8 cellular contexts compared by ENCODE assay signal in the genomic region with DNA sequence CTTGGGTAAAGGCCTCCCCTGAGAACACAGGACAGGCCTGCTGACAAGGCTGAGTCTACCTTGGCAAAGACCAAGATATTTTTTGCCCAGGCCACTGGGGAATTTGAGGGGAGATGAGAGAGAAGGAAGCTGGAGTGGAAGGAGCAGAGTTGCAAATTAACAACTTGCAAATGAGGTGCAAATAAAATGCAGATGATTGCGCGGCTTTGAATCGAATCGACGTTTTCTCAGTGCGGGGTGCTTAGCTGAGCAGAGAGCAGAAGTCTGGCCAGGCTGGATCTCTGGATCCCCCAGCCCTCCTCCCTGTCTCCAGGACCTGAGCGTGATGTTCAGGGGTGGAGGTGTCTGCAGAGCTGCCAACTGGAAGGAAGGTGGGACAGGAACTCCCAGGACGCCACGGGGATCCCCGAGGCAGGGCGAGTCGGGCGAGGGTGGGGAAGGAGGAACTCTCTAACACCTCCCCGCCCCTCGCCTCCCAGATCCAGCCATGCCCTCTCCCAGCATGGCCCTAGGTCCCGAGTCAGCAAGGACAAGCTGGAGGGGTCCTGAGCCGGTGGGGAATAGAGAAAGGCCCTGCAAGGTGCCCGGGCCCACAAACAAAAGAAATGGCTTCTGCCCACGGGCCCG. TPM values are rescaled to one million over a fixed set of nuclear protein-coding genes. Genes with fewer than 3 reads are reported as not detected.
DNase-seq lines count a peak whose midpoint lies in the region; ATAC-seq, FAIRE-seq and TF ChIP-seq lines count a peak whose summit lies in the region.

No MANE protein-coding gene starts in this region.

- no peaks in the 10 kb centered on the region for H3K79me1 ChIP-seq in H1 (ENCODE audit: low read depth, low read length)

- peak overlapping the region; percentile 60 for H3K4me3 ChIP-seq in NT2/D1 (ENCODE audit: insufficient read length, low read depth)
- H3K4me3 ChIP-seq in H1 (ENCODE audit: extremely low read depth in 1 of 4, insufficient read depth in 2 of 4, low read depth in 3 of 4, low read length in 4 of 4): peak overlapping the region; percentile 56 to 82 (median 80)

- peak overlapping the region; percentile 48 for H3K18ac ChIP-seq in H1 (ENCODE audit: extremely low read depth, low read length)

- TF ChIP-seq POLR2A in H1 (IDR thresholded peaks at IDR 0.05; ENCODE audit: control extremely low read depth in 1 of 2, low read depth in 2 of 2, low read length in 2 of 2): no peak

- H3K14ac ChIP-seq in H1 (ENCODE audit: insufficient read length): no peak overlapping the region

- H3K9me3 ChIP-seq in NT2/D1 (ENCODE audit: insufficient read depth, low read length): no peaks in the 10 kb centered on the region
- no peaks in the 10 kb centered on the region for H3K9me3 ChIP-seq in H1 (ENCODE audit: insufficient read depth in 2 of 2, low read depth in 1 of 2, low read length in 1 of 2)

- H3K27ac ChIP-seq in H1 (ENCODE audit: low read depth, low read length): no peak overlapping the region

- no peak overlapping the region for H2BK120ac ChIP-seq in H1 (replicated peaks; ENCODE audit: low read depth, low read length)

- H3K56ac ChIP-seq in H1 (replicated peaks; ENCODE audit: insufficient read length, low read depth, low read length): no peak overlapping the region

- peaks cover 0 to 2% of the 10 kb centered on the region in 2 donors for H3K27me3 Mint-ChIP-seq in natural killer cell (ENCODE audit: low read depth in 2 of 2)

- H3K36me3 Mint-ChIP-seq in natural killer cell: no peaks in the 10 kb centered on the region

- H3K9ac ChIP-seq in NT2/D1 (ENCODE audit: insufficient read length, low read depth) (peak overlapping the region; percentile 73), H1 (replicated peaks in 1 of 4; ENCODE audit: extremely low read depth in 1 of 4, low read depth in 3 of 4, low read length in 3 of 4) (peak overlapping the region in 3 of 4 experiments; percentile 38 to 65 (median 46); a peak in 6 of 7 replicates)

- H2AK5ac ChIP-seq in H1 (ENCODE audit: low read depth, low read length): 0 out of 2 replicates have a peak overlapping the region, but pooled peaks have one; percentile 24

- H3K27me3 ChIP-seq in NT2/D1 (ENCODE audit: insufficient read depth, insufficient read length) (peaks cover 40% of the 10 kb centered on the region), H1 (replicated peaks in 1 of 4; ENCODE audit: control insufficient read depth in 3 of 4, extremely low read depth in 1 of 4, insufficient read depth in 3 of 4, low read length in 3 of 4) (no peaks in the 10 kb centered on the region; a peak in 1 of 7 replicates)

- H3K23me2 ChIP-seq in H1 (ENCODE audit: low read depth, low read length): peaks cover 9% of the 10 kb centered on the region

- H2BK5ac ChIP-seq in H1 (ENCODE audit: low read depth, low read length): peak overlapping the region; percentile 60; the same call in 1 of the 2 replicates

- 0 out of 2 replicates have a peak overlapping the region, but pooled peaks have one; percentile 50 for H2BK12ac ChIP-seq in H1 (ENCODE audit: low read depth, low read length)

- H3K4me1 Mint-ChIP-seq in natural killer cell: peaks cover 18 to 45% of the 10 kb centered on the region in 2 donors

- TF ChIP-seq RAD21 in H1 (IDR thresholded peaks at IDR 0.05 in 1 of 2, conservative IDR thresholded peaks at IDR 0.05 in 1 of 2; ENCODE audit: low read depth in 2 of 2, low read length in 2 of 2): no peak

- ATAC-seq in natural killer cell: no peak

- CTCF ChIA-PET in H1 (lab: Charles Lee; ENCODE audit: partially characterized antibody): interaction anchor here (0.6 to 9.6 kb wide), 8 partner anchors 10 to 58 kb away, joined by 3 to 234 read pairs (median 5); partner anchors contain the start of gene PCK2

- POLR2A ChIA-PET in H1 (lab: Charles Lee; ENCODE audit: partially characterized antibody): interaction anchor here (0.7 to 8.0 kb wide), 15 partner anchors 10 to 472 kb away, joined by 3 to 57 read pairs (median 3); partner anchors contain the start of genes DCAF11, JPH4, NRL and PCK2

- H3K4me1 ChIP-seq in NT2/D1 (ENCODE audit: insufficient read depth, insufficient read length) (peaks cover 4% of the 10 kb centered on the region), H1 (replicated peaks in 1 of 4; ENCODE audit: control insufficient read depth in 3 of 4, insufficient read depth in 4 of 4, low read length in 3 of 4) (peaks cover 0 to 10% (median 5%) of the 10 kb centered on the region in 4 experiments; a peak in 5 of 7 replicates)

- no peak overlapping the region for H3K23ac ChIP-seq in H1 (ENCODE audit: insufficient read length)

- H4K20me1 ChIP-seq in H1 (replicated peaks in 1 of 2; ENCODE audit: control insufficient read depth in 1 of 2, insufficient read depth in 2 of 2, low read length in 2 of 2): peaks cover 0 to 2% of the 10 kb centered on the region in 2 experiments

- no peak overlapping the region; the same call in 1 of the 2 replicates for H2AFZ ChIP-seq in H1 (ENCODE audit: low read length)

- TF ChIP-seq EP300 in H1 (IDR thresholded peaks at IDR 0.05; ENCODE audit: borderline replicate concordance in 1 of 2, low read depth in 2 of 2, low read length in 2 of 2): no peak

- H3K36me3 ChIP-seq in NT2/D1 (ENCODE audit: insufficient read depth, insufficient read length, low read length): no peaks in the 10 kb centered on the region
- H3K36me3 ChIP-seq in H1 (ENCODE audit: control insufficient read depth in 2 of 4, insufficient read depth in 4 of 4, low read length in 3 of 4): no peaks in the 10 kb centered on the region

- peak overlapping the region; percentile 88 for H3K4me3 Mint-ChIP-seq in natural killer cell

- no peak overlapping the region for H3K4ac ChIP-seq in H1 (replicated peaks; ENCODE audit: insufficient read length, low read depth, low read length)

- intact Hi-C loops in natural killer cell (cut with micrococcal nuclease): no loop called here

- WGBS in H1 (ENCODE audit: extremely low coverage in 1 of 2, insufficient coverage in 1 of 2, insufficient read length in 1 of 2, insufficient replicate concordance in 2 of 2, low coverage in 1 of 2, low lambda C conversion rate in 2 of 2, missing lambda C conversion rate in 1 of 2), 2 experiments: 9% methylated on average over 20 of the region's 20 CpGs; no CpG with 5 or more reads in 1 of the 2 experiments

- H3K9me3 Mint-ChIP-seq in natural killer cell: no peaks in the 10 kb centered on the region

- no peaks in the 10 kb centered on the region for H3K79me2 ChIP-seq in H1 (ENCODE audit: control insufficient read depth in 1 of 2, insufficient read depth in 2 of 2, low read length in 2 of 2)

- TF ChIP-seq CTCF in H1 (IDR thresholded peaks at IDR 0.05; ENCODE audit: control extremely low read depth in 1 of 3, insufficient read depth in 1 of 3, low read depth in 1 of 3, low read length in 3 of 3) (no peak), natural killer cell (IDR thresholded peaks at IDR 0.05) (no peak)

- H2BK20ac ChIP-seq in H1 (ENCODE audit: low read length): no peak overlapping the region

- DNase-seq in activated naive CD4-positive, alpha-beta T cell treated with Interleukin-2 at 50 U/mL for 16 hours: peak; percentile 11
- DNase-seq in activated naive CD4-positive, alpha-beta T cell treated with anti-CD3 and anti-CD28 coated beads, Interleukin-2, amount 50 U/mL, for 16 hours: no peak
- DNase-seq in NT2/D1 (ENCODE audit: low read depth, low spot score) (no peak), H1 (ENCODE audit: low read depth in 1 of 2, low spot score in 2 of 2) (peak in 1 of 2 experiments; percentile 77), natural killer cell (no peak), NCI-H128 (lab: John Stamatoyannopoulos, UW; ENCODE audit: unreplicated experiment) (no peak), midbrain (lab: John Stamatoyannopoulos, UW) (no peak)
- no peak for DNase-seq in stimulated activated CD4-positive, alpha-beta T cell treated with anti-CD3 and anti-CD28 coated beads, Interleukin-2, amount 100 ng/mL, for 48 hours

- peak overlapping the region; percentile 89 to 99 for H3K4me2 ChIP-seq in H1 (ENCODE audit: insufficient read depth in 1 of 2, low read depth in 2 of 2, low read length in 2 of 2)

- no peak overlapping the region for H2BK15ac ChIP-seq in H1 (ENCODE audit: low read length)

- H4K91ac ChIP-seq in H1 (replicated peaks; ENCODE audit: insufficient read length, low read length): no peak overlapping the region

- H3K27ac Mint-ChIP-seq in natural killer cell: peak overlapping the region in 1 of 2 donors; percentile 90

- H4K8ac ChIP-seq in H1 (ENCODE audit: extremely low read depth, insufficient read depth, low read length): peak overlapping the region; percentile 97; the same call in 1 of the 2 replicates

- FAIRE-seq in H1 (lab: Jason Lieb, UNC): no peak

- H4K5ac ChIP-seq in H1 (ENCODE audit: insufficient read length, low read depth, low read length): peak overlapping the region; percentile 91

RNA-seq across cellular contexts. Expression of gene CARMIL3, which starts 0.5 kb away (rescaled TPM):
- 8.5 and 9.0 TPM in 2 replicates for total RNA-seq in H1 (2021; fragmentation: NEBNext Ultra II Directional; extraction: Animal tissue kit (Norgen Biotek cat#: 25700))
- polyA plus RNA-seq in H1 (2011; rRNA removed): 6.0 and 7.8 TPM in 2 replicates
- polyA plus RNA-seq in H1 (2011; cell fraction: cytosol; rRNA removed): 6.2 TPM
- 66.0 TPM for polyA plus RNA-seq in H1 (2011; cell fraction: nucleus; rRNA removed)
- 8.3 to 9.7 TPM (median 9.4 TPM) in 4 replicates for polyA plus RNA-seq in H1 (2012, experiment 1 of 2)
- 4.6 TPM for polyA plus RNA-seq in H1 (2012, experiment 2 of 2)
- 4.0 TPM for polyA plus RNA-seq in H1 (2013, experiment 1 of 2)
- 3.4 TPM for polyA plus RNA-seq in H1 (2013, experiment 2 of 2)
- 9.5 and 11.4 TPM in 2 replicates for polyA minus RNA-seq in H1 (2011; rRNA and poly(A)+ RNA removed)
- 3.9 TPM for polyA minus RNA-seq in H1 (2011; cell fraction: cytosol; rRNA and poly(A)+ RNA removed)
- polyA minus RNA-seq in H1 (2011; cell fraction: nucleus; rRNA and poly(A)+ RNA removed): 17.4 TPM
- total RNA-seq in natural killer cell: 10 to 100 TPM; 17.8 to 28.6 (median 18.6) TPM

RNA-seq across cellular contexts. Expression of gene CPNE6, which starts 20.1 kb away (rescaled TPM):
- total RNA-seq in H1 (2021; fragmentation: NEBNext Ultra II Directional; extraction: Animal tissue kit (Norgen Biotek cat#: 25700)): not detected in 2 replicates
- polyA plus RNA-seq in H1 (2011; rRNA removed): 0.02 and 0.05 TPM in 2 replicates
- not detected for polyA plus RNA-seq in H1 (2011; cell fraction: cytosol; rRNA removed)
- 0.81 TPM for polyA plus RNA-seq in H1 (2011; cell fraction: nucleus; rRNA removed)
- not detected in 4 replicates for polyA plus RNA-seq in H1 (2012, experiment 1 of 2)
- not detected for polyA plus RNA-seq in H1 (2012, experiment 2 of 2)
- polyA plus RNA-seq in H1 (2013, experiment 1 of 2): 0.04 TPM
- not detected for polyA plus RNA-seq in H1 (2013, experiment 2 of 2)
- 0.07 TPM in 1 of 2 replicates, not detected in the other for polyA minus RNA-seq in H1 (2011; rRNA and poly(A)+ RNA removed)
- not detected for polyA minus RNA-seq in H1 (2011; cell fraction: cytosol; rRNA and poly(A)+ RNA removed)
- not detected for polyA minus RNA-seq in H1 (2011; cell fraction: nucleus; rRNA and poly(A)+ RNA removed)
- total RNA-seq in natural killer cell: not detected

RNA-seq across cellular contexts. Expression of gene PCK2, which starts 42.8 kb away (rescaled TPM):
- 79.3 and 81.9 TPM in 2 replicates for total RNA-seq in H1 (2021; fragmentation: NEBNext Ultra II Directional; extraction: Animal tissue kit (Norgen Biotek cat#: 25700))
- 115 and 221 TPM in 2 replicates for polyA plus RNA-seq in H1 (2011; rRNA removed)
- 165 TPM for polyA plus RNA-seq in H1 (2011; cell fraction: cytosol; rRNA removed)
- 263 TPM for polyA plus RNA-seq in H1 (2011; cell fraction: nucleus; rRNA removed)
- polyA plus RNA-seq in H1 (2012, experiment 1 of 2): 63.9 to 105 TPM (median 99.4 TPM) in 4 replicates
- polyA plus RNA-seq in H1 (2012, experiment 2 of 2): 105 TPM
- polyA plus RNA-seq in H1 (2013, experiment 1 of 2): 67.3 TPM
- polyA plus RNA-seq in H1 (2013, experiment 2 of 2): 67.0 TPM
- 75.2 and 96.9 TPM in 2 replicates for polyA minus RNA-seq in H1 (2011; rRNA and poly(A)+ RNA removed)
- polyA minus RNA-seq in H1 (2011; cell fraction: cytosol; rRNA and poly(A)+ RNA removed): 79.0 TPM
- 63.1 TPM for polyA minus RNA-seq in H1 (2011; cell fraction: nucleus; rRNA and poly(A)+ RNA removed)
- 10 to 100 TPM in 2 of 3 donors, 1 to 10 TPM in 1; 9.8 to 13.8 (median 12.3) TPM for total RNA-seq in natural killer cell
